ENCODE assay signal across 19 cellular contexts in genomic region chr3:142509079-142509478, GRCh38.
A peak's percentile ranks its signal among the peaks of the same experiment; 100 is the strongest.
DNase-seq lines count a peak whose midpoint lies in the region; ATAC-seq and TF ChIP-seq lines count a peak whose summit lies in the region.
"Had no signal": no experiment of that assay in that cellular context is flagged by ENCODE, and none has a peak within 500 bp of the region (broad histone marks: within the 10 kb centered on the region; RNA-seq: fewer than 3 reads in every experiment).

No MANE protein-coding gene starts in this region.

- POLR2A ChIA-PET in CD4-positive, alpha-beta T cell (lab: Charles Lee), result interaction anchor here (1.1 to 2.2 kb wide), 2 partner anchors 9 to 70 kb away, joined by 3 to 6 read pairs; partner anchors contain the start of gene ATR
- POLR2A ChIA-PET in PC-9 (lab: Charles Lee; ENCODE audit: unreplicated experiment), result no interaction called here

- H3K4me1 ChIP-seq in heart left ventricle, result no peaks in the 10 kb centered on the region
- H3K4me1 ChIP-seq in PC-9 (replicated peaks; ENCODE audit: insufficient read depth), result no peaks in the 10 kb centered on the region
- no peaks in the 10 kb centered on the region for H3K4me1 ChIP-seq in suprapubic skin
- H3K4me1 ChIP-seq: thyroid gland had no signal

- no peak overlapping the region for H3K4me3 ChIP-seq in heart left ventricle
- H3K4me3 ChIP-seq in PC-9, result no peak overlapping the region
- H3K4me3 ChIP-seq in suprapubic skin, result no peak overlapping the region
- H3K4me3 ChIP-seq: GM23248, thyroid gland had no signal

- H3K79me2 ChIP-seq in PC-9 (ENCODE audit: low read depth), result no peaks in the 10 kb centered on the region

- no peaks in the 10 kb centered on the region for H4K20me1 ChIP-seq in PC-9 (ENCODE audit: insufficient read depth)

- H2AFZ ChIP-seq in PC-9, result no peak overlapping the region
- H2AFZ ChIP-seq: GM23248 had no signal

- H3K36me3 ChIP-seq in KOPT-K1 (ENCODE audit: insufficient read depth, low read length), result peaks cover 74% of the 10 kb centered on the region
- peaks cover 0 to 97% (median 78%) of the 10 kb centered on the region in 9 donors for H3K36me3 ChIP-seq in heart left ventricle
- peaks cover 23% of the 10 kb centered on the region; the same call in 1 of the 2 replicates for H3K36me3 ChIP-seq in PC-9 (ENCODE audit: low read depth)
- peaks cover 58% of the 10 kb centered on the region for H3K36me3 ChIP-seq in suprapubic skin

- peak overlapping the region; percentile 79 for H3K27ac Mint-ChIP-seq in CD4-positive, alpha-beta T cell
- peak overlapping the region; percentile 88 for H3K27ac Mint-ChIP-seq in activated T-helper 1 cell treated with anti-CD3 and anti-CD28 coated beads, Interleukin-12 subunit alpha, Interleukin-12 subunit beta, Interleukin-2, Interleukin-4 antibody, amounts not matched to agents 30 ng/mL and 10 ng/mL and 1 ng/mL, durations not matched to agents 14 hours and 24 hours and 36 hours
- H3K27ac Mint-ChIP-seq in memory B cell, result no peak overlapping the region
- H3K27ac Mint-ChIP-seq: nephron progenitor cell had no signal

- CTCF ChIA-PET in CD4-positive, alpha-beta T cell (lab: Charles Lee), result no interaction called here
- CTCF ChIA-PET in PC-9 (lab: Charles Lee), result no interaction called here

- H3K4me2 ChIP-seq in PC-9, result no peak overlapping the region

- H3F3A ChIP-seq in PC-9 (ENCODE audit: insufficient read depth, low read depth), result no peaks in the 10 kb centered on the region

- DNase-seq in CD4-positive, alpha-beta T cell, result no peak
- DNase-seq in activated T-helper 1 cell treated with anti-CD3 and anti-CD28 coated beads, Interleukin-12 subunit alpha, Interleukin-12 subunit beta, Interleukin-2, Interleukin-4 antibody, amounts not matched to agents 30 ng/mL and 10 ng/mL and 1 ng/mL, durations not matched to agents 14 hours and 24 hours and 36 hours (ENCODE audit: low spot score), result no peak
- no peak for DNase-seq in memory B cell (ENCODE audit: low spot score in 2 of 2)
- no peak for DNase-seq in heart left ventricle
- DNase-seq in PC-9, result no peak
- DNase-seq in suprapubic skin (ENCODE audit: low spot score in 2 of 2), result no peak
- DNase-seq in SIG-M5 treated with dmso at 0.1 percent for 504 hours (lab: John Stamatoyannopoulos, UW; ENCODE audit: unreplicated experiment), result no peak
- DNase-seq: activated gamma-delta T cell, DMS53, GM23248, IMR-90, left cardiac atrium, NCI-H774, nephron progenitor cell, posterior cingulate gyrus, SHP77, thyroid gland had no signal

- H3K4me3 Mint-ChIP-seq in CD4-positive, alpha-beta T cell, result peak overlapping the region; percentile 84
- H3K4me3 Mint-ChIP-seq in activated T-helper 1 cell treated with anti-CD3 and anti-CD28 coated beads, Interleukin-12 subunit alpha, Interleukin-12 subunit beta, Interleukin-2, Interleukin-4 antibody, amounts not matched to agents 30 ng/mL and 10 ng/mL and 1 ng/mL, durations not matched to agents 14 hours and 24 hours and 36 hours, result peak overlapping the region; percentile 75
- H3K4me3 Mint-ChIP-seq in memory B cell, result no peak overlapping the region
- H3K4me3 Mint-ChIP-seq: nephron progenitor cell had no signal

- TF ChIP-seq POLR2A in heart left ventricle (IDR thresholded peaks at IDR 0.05) (no peak), suprapubic skin (IDR thresholded peaks at IDR 0.05) (no peak)

- no TSS peak for BruUV-seq in PC-9 (replicated peaks; lab: Mats Ljungman, UMichigan)

- no peaks in the 10 kb centered on the region for H3K9me3 ChIP-seq in CD4-positive, alpha-beta T cell (ENCODE audit: control insufficient read depth, low read length)
- H3K9me3 ChIP-seq in KOPT-K1 (ENCODE audit: insufficient read depth, low read length, poor library complexity, severe bottlenecking) (no peaks in the 10 kb centered on the region), heart left ventricle (no peaks in the 10 kb centered on the region), PC-9 (ENCODE audit: insufficient read depth, low read depth) (no peaks in the 10 kb centered on the region), suprapubic skin (no peaks in the 10 kb centered on the region)
- H3K9me3 ChIP-seq: thyroid gland had no signal

- no peaks in the 10 kb centered on the region for H3K9me2 ChIP-seq in PC-9 (ENCODE audit: insufficient read depth)

- H3K27me3 ChIP-seq in CD4-positive, alpha-beta T cell (ENCODE audit: control insufficient read depth, insufficient read depth, low read length), result no peaks in the 10 kb centered on the region
- H3K27me3 ChIP-seq in heart left ventricle, result no peaks in the 10 kb centered on the region
- no peaks in the 10 kb centered on the region for H3K27me3 ChIP-seq in PC-9 (ENCODE audit: insufficient read depth, low read depth)
- no peaks in the 10 kb centered on the region for H3K27me3 ChIP-seq in suprapubic skin
- H3K27me3 ChIP-seq: thyroid gland had no signal

- no peak for TF ChIP-seq CTCF in CD4-positive, alpha-beta T cell (IDR thresholded peaks at IDR 0.05)
- TF ChIP-seq CTCF in heart left ventricle (IDR thresholded peaks at IDR 0.05), result no peak
- TF ChIP-seq CTCF in PC-9 (conservative IDR thresholded peaks at IDR 0.05), result no peak
- TF ChIP-seq CTCF in suprapubic skin (IDR thresholded peaks at IDR 0.05), result no peak

- ATAC-seq in CD4-positive, alpha-beta T cell (ENCODE audit: poor library complexity), result peak; percentile 64
- ATAC-seq in memory B cell (ENCODE audit: low read depth) (peak; percentile 8), heart left ventricle (no peak)
- ATAC-seq: left cardiac atrium had no signal

- WGBS in heart left ventricle, 4 donors, result 94 to 98% (median 97%) methylated on average over 3 of the region's 3 CpGs
- 93% methylated on average over 3 of the region's 3 CpGs for WGBS in suprapubic skin

- H3K27me3 Mint-ChIP-seq in CD4-positive, alpha-beta T cell, result no peaks in the 10 kb centered on the region
- no peaks in the 10 kb centered on the region for H3K27me3 Mint-ChIP-seq in activated T-helper 1 cell treated with anti-CD3 and anti-CD28 coated beads, Interleukin-12 subunit alpha, Interleukin-12 subunit beta, Interleukin-2, Interleukin-4 antibody, amounts not matched to agents 30 ng/mL and 10 ng/mL and 1 ng/mL, durations not matched to agents 14 hours and 24 hours and 36 hours (ENCODE audit: insufficient read depth)
- no peaks in the 10 kb centered on the region for H3K27me3 Mint-ChIP-seq in memory B cell

- H3K4me1 Mint-ChIP-seq in CD4-positive, alpha-beta T cell (ENCODE audit: low read depth), result peaks cover 12% of the 10 kb centered on the region
- H3K4me1 Mint-ChIP-seq in activated T-helper 1 cell treated with anti-CD3 and anti-CD28 coated beads, Interleukin-12 subunit alpha, Interleukin-12 subunit beta, Interleukin-2, Interleukin-4 antibody, amounts not matched to agents 30 ng/mL and 10 ng/mL and 1 ng/mL, durations not matched to agents 14 hours and 24 hours and 36 hours (ENCODE audit: low read depth), result peaks cover 12% of the 10 kb centered on the region
- H3K4me1 Mint-ChIP-seq in memory B cell, result no peaks in the 10 kb centered on the region
- H3K4me1 Mint-ChIP-seq: nephron progenitor cell had no signal

- intact Hi-C loops in CD4-positive, alpha-beta T cell (cut with DNase I, micrococcal nuclease), result no loop called here
- intact Hi-C loops in activated T-helper 1 cell treated with anti-CD3 and anti-CD28 coated beads, Interleukin-12 subunit alpha, Interleukin-12 subunit beta, Interleukin-2, Interleukin-4 antibody, amounts not matched to agents 30 ng/mL and 10 ng/mL and 1 ng/mL, durations not matched to agents 14 hours and 24 hours and 36 hours (cut with micrococcal nuclease), result loop anchor here (5.0 kb wide), 1 partner anchor 493 kb away; the partner anchor contains the start of gene U2SURP
- intact Hi-C loops in heart left ventricle (cut with DNase I) (no loop called here), PC-9 (cut with micrococcal nuclease; ENCODE audit: unreplicated experiment) (no loop called here)

- peaks cover 65% of the 10 kb centered on the region for H3K36me3 Mint-ChIP-seq in CD4-positive, alpha-beta T cell (ENCODE audit: low read depth)
- H3K36me3 Mint-ChIP-seq in activated T-helper 1 cell treated with anti-CD3 and anti-CD28 coated beads, Interleukin-12 subunit alpha, Interleukin-12 subunit beta, Interleukin-2, Interleukin-4 antibody, amounts not matched to agents 30 ng/mL and 10 ng/mL and 1 ng/mL, durations not matched to agents 14 hours and 24 hours and 36 hours (ENCODE audit: low read depth), result peaks cover 27% of the 10 kb centered on the region
- H3K36me3 Mint-ChIP-seq in memory B cell, result peaks cover 37% of the 10 kb centered on the region

- no peaks in the 10 kb centered on the region for H3K9me3 Mint-ChIP-seq in CD4-positive, alpha-beta T cell
- H3K9me3 Mint-ChIP-seq in activated T-helper 1 cell treated with anti-CD3 and anti-CD28 coated beads, Interleukin-12 subunit alpha, Interleukin-12 subunit beta, Interleukin-2, Interleukin-4 antibody, amounts not matched to agents 30 ng/mL and 10 ng/mL and 1 ng/mL, durations not matched to agents 14 hours and 24 hours and 36 hours, result no peaks in the 10 kb centered on the region
- H3K9me3 Mint-ChIP-seq in memory B cell, result no peaks in the 10 kb centered on the region
- H3K9me3 Mint-ChIP-seq: nephron progenitor cell had no signal

- no peak overlapping the region for H3K27ac ChIP-seq in CD4-positive, alpha-beta T cell (ENCODE audit: low read depth, low read length)
- peak overlapping the region; percentile 85 for H3K27ac ChIP-seq in KOPT-K1 (ENCODE audit: low read depth, low read length, poor library complexity, severe bottlenecking)
- H3K27ac ChIP-seq in heart left ventricle, result peak overlapping the region in 1 of 12 donors; percentile 8
- no peak overlapping the region for H3K27ac ChIP-seq in PC-9
- H3K27ac ChIP-seq in suprapubic skin, result no peak overlapping the region
- H3K27ac ChIP-seq: GM23248, HL-60, thyroid gland had no signal

- TF ChIP-seq EP300 in suprapubic skin (IDR thresholded peaks at IDR 0.05), result no peak

Comparison
In these comparisons a context has a peak if more than half of its experiments do, and no peak if none do; other contexts are left out.
1. ATAC-seq: peak in CD4-positive, alpha-beta T cell (single experiment) and memory B cell (single experiment); none in heart left ventricle (0 of 4).